ENCODE assay signal across 10 cellular contexts in the genomic region with DNA sequence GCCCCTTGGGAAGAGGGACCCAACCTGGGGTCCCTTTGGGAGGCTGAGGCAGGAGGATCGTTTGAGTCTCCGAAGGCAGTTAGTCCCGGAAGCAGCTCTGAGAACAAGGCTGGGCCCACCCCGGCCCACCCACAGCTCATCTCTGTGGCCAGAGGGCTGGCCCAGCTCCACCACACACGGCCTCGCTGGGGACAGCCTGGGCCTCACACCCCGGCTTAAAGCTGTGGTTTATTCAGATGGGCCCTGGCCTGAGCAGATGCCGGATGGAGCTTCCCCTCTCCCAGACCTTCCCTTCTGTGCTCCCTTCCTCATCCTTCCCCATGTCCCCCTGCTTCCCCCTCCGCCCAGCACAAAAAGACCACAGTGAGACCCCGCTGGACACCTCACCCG. TPM values are rescaled to one million over a fixed set of nuclear protein-coding genes. Genes with fewer than 3 reads are reported as not detected.
DNase-seq lines count a peak whose midpoint lies in the region; ATAC-seq, FAIRE-seq and TF ChIP-seq lines count a peak whose summit lies in the region.
"Had no signal": no experiment of that assay in that cellular context is flagged by ENCODE, and none has a peak within 500 bp of the region (broad histone marks: within the 10 kb centered on the region; RNA-seq: fewer than 3 reads in every experiment).

No MANE protein-coding gene starts in this region.

- no peak overlapping the region for H3K56ac ChIP-seq in H1 (replicated peaks; ENCODE audit: insufficient read length, low read depth, low read length)

- H3K23ac ChIP-seq in H1 (ENCODE audit: insufficient read length): no peak overlapping the region

- peak; percentile 6 for ATAC-seq in HCT116
- ATAC-seq in sciatic nerve: peak; percentile 33

- TF ChIP-seq EP300 in H1 (IDR thresholded peaks at IDR 0.05; ENCODE audit: borderline replicate concordance in 1 of 2, low read depth in 2 of 2, low read length in 2 of 2): no peak

- H2BK120ac ChIP-seq in H1 (replicated peaks; ENCODE audit: low read depth, low read length): no peak overlapping the region

- H2AFZ ChIP-seq in HCT116 (ENCODE audit: low read depth, low read length, poor library complexity, severe bottlenecking) (no peak overlapping the region), H1 (ENCODE audit: low read length) (no peak overlapping the region)

- H3K9me3 ChIP-seq in HCT116 (ENCODE audit: control insufficient read depth in 1 of 2, insufficient read depth in 1 of 2, low read depth in 1 of 2, low read length in 2 of 2) (no peaks in the 10 kb centered on the region), SJCRH30 (replicated peaks) (no peaks in the 10 kb centered on the region), H1 (ENCODE audit: insufficient read depth in 2 of 2, low read depth in 1 of 2, low read length in 1 of 2) (peaks cover 0 to 24% of the 10 kb centered on the region in 2 experiments; a peak in 2 of 4 replicates)

- peak overlapping the region; percentile 5 for H4K8ac ChIP-seq in H1 (ENCODE audit: extremely low read depth, insufficient read depth, low read length)

- RAD21 ChIA-PET in HCT116 (lab: Charles Lee; ENCODE audit: low non-redundant PET in 1 of 2, low total read pairs in 2 of 2, uncharacterized antibody in 2 of 2, unreplicated experiment in 2 of 2): interaction anchor here in 1 of 2 experiments (1.0 kb wide), 1 partner anchor 887 kb away, joined by 4 read pairs; no protein-coding TSS in a partner anchor

- no peak for TF ChIP-seq RAD21 in HCT116 (IDR thresholded peaks at IDR 0.05; ENCODE audit: low read depth)
- no peak for TF ChIP-seq RAD21 in H1 (IDR thresholded peaks at IDR 0.05 in 1 of 2, conservative IDR thresholded peaks at IDR 0.05 in 1 of 2; ENCODE audit: low read depth in 2 of 2, low read length in 2 of 2)

- no peaks in the 10 kb centered on the region for H3K27me3 ChIP-seq in HCT116 (ENCODE audit: insufficient read depth, low read length)
- peaks cover 4% of the 10 kb centered on the region; the same call in 1 of the 2 replicates for H3K27me3 ChIP-seq in SJCRH30
- no peaks in the 10 kb centered on the region for H3K27me3 ChIP-seq in H1 (replicated peaks in 1 of 4; ENCODE audit: control insufficient read depth in 3 of 4, extremely low read depth in 1 of 4, insufficient read depth in 3 of 4, low read length in 3 of 4)

- H3K36me3 ChIP-seq in HCT116 (ENCODE audit: control insufficient read depth in 1 of 2, insufficient read depth in 2 of 2, low read length in 2 of 2) (no peaks in the 10 kb centered on the region), SJCRH30 (no peaks in the 10 kb centered on the region), H1 (ENCODE audit: control insufficient read depth in 2 of 4, insufficient read depth in 4 of 4, low read length in 3 of 4) (no peaks in the 10 kb centered on the region)

- H3K9ac ChIP-seq in HCT116 (ENCODE audit: low read length) (no peak overlapping the region), H1 (replicated peaks in 1 of 4; ENCODE audit: extremely low read depth in 1 of 4, low read depth in 3 of 4, low read length in 3 of 4) (no peak overlapping the region)

- H3K4me3 ChIP-seq in HCT116 (replicated peaks in 1 of 2; ENCODE audit: low read depth in 1 of 2, low read length in 2 of 2) (no peak overlapping the region), SJCRH30 (peak overlapping the region; percentile 15; the same call in 1 of the 2 replicates), H1 (ENCODE audit: extremely low read depth in 1 of 4, insufficient read depth in 2 of 4, low read depth in 3 of 4, low read length in 4 of 4) (no peak overlapping the region)

- H3K4me2 ChIP-seq in HCT116 (ENCODE audit: low read length): no peak overlapping the region
- H3K4me2 ChIP-seq in H1 (ENCODE audit: insufficient read depth in 1 of 2, low read depth in 2 of 2, low read length in 2 of 2): no peak overlapping the region

- BruUV-seq in HCT116 (replicated peaks; lab: Mats Ljungman, UMichigan): no TSS peak

- POLR2A ChIA-PET in HCT116 (lab: Charles Lee) (no interaction called here), H1 (lab: Charles Lee; ENCODE audit: partially characterized antibody) (no interaction called here)

- TF ChIP-seq POLR2A in HCT116 (IDR thresholded peaks at IDR 0.05; ENCODE audit: borderline replicate concordance, extremely low read depth, insufficient read depth, insufficient read length) (no peak), H1 (IDR thresholded peaks at IDR 0.05; ENCODE audit: control extremely low read depth in 1 of 2, low read depth in 2 of 2, low read length in 2 of 2) (no peak)

- CTCF ChIA-PET in HCT116 (lab: Charles Lee) (interaction anchor here (0.8 to 1.6 kb wide), 5 partner anchors 10 to 277 kb away, joined by 3 to 10 read pairs (median 4); no protein-coding TSS in a partner anchor), H1 (lab: Charles Lee; ENCODE audit: partially characterized antibody) (interaction anchor here (0.6 to 2.1 kb wide), 52 partner anchors 9 to 281 kb away, joined by 3 to 24 read pairs (median 4); no protein-coding TSS in a partner anchor)

- H3K4ac ChIP-seq in H1 (replicated peaks; ENCODE audit: insufficient read length, low read depth, low read length): no peak overlapping the region

- no peak overlapping the region for H4K91ac ChIP-seq in H1 (replicated peaks; ENCODE audit: insufficient read length, low read length)

- H2BK20ac ChIP-seq in H1 (ENCODE audit: low read length): no peak overlapping the region

- no peak overlapping the region for H2BK12ac ChIP-seq in H1 (ENCODE audit: low read depth, low read length)

- no peaks in the 10 kb centered on the region for H3K23me2 ChIP-seq in H1 (ENCODE audit: low read depth, low read length)

- 92% methylated on average over 6 of the region's 11 CpGs; no CpG with 5 or more reads in 1 of the 2 experiments for WGBS in H1 (ENCODE audit: extremely low coverage in 1 of 2, insufficient coverage in 1 of 2, insufficient read length in 1 of 2, insufficient replicate concordance in 2 of 2, low coverage in 1 of 2, low lambda C conversion rate in 2 of 2, missing lambda C conversion rate in 1 of 2), 2 experiments

- H3K79me2 ChIP-seq in HCT116 (ENCODE audit: insufficient read depth, low read length) (no peaks in the 10 kb centered on the region), H1 (ENCODE audit: control insufficient read depth in 1 of 2, insufficient read depth in 2 of 2, low read length in 2 of 2) (no peaks in the 10 kb centered on the region)

- H3K79me1 ChIP-seq in H1 (ENCODE audit: low read depth, low read length): no peaks in the 10 kb centered on the region

- no peak overlapping the region for H4K5ac ChIP-seq in H1 (ENCODE audit: insufficient read length, low read depth, low read length)

- H2BK5ac ChIP-seq in H1 (ENCODE audit: low read depth, low read length): no peak overlapping the region

- no peak overlapping the region for H2BK15ac ChIP-seq in H1 (ENCODE audit: low read length)

- no peak overlapping the region for H3K27ac ChIP-seq in HCT116 (ENCODE audit: low read depth, low read length)
- peak overlapping the region; percentile 42 for H3K27ac ChIP-seq in SJCRH30
- H3K27ac ChIP-seq in H1 (ENCODE audit: low read depth, low read length): no peak overlapping the region

- intact Hi-C loops in HCT116 (cut with micrococcal nuclease) (loop anchor here (2.0 kb wide), 1 partner anchor 273 kb away; no protein-coding TSS in a partner anchor), sciatic nerve (cut with DNase I) (loop anchor here (5.0 kb wide), 1 partner anchor 272 kb away; no protein-coding TSS in a partner anchor)

- H2AK5ac ChIP-seq in H1 (ENCODE audit: low read depth, low read length): no peak overlapping the region

- H3K18ac ChIP-seq in H1 (ENCODE audit: extremely low read depth, low read length): no peak overlapping the region

- FAIRE-seq in H1 (lab: Jason Lieb, UNC): no peak
- FAIRE-seq: GM19239 had no signal

- DNase-seq in HCT116 (ENCODE audit: low read depth, low spot score): no peak
- peak; percentile 72 to 78 for DNase-seq in SJCRH30
- no peak for DNase-seq in H1 (ENCODE audit: low read depth in 1 of 2, low spot score in 2 of 2)
- no peak for DNase-seq in sciatic nerve (ENCODE audit: low spot score)
- no peak for DNase-seq in LoVo (ENCODE audit: low spot score)
- no peak for DNase-seq in AG08395 (ENCODE audit: low spot score)
- no peak for DNase-seq in NCI-H2081 (lab: John Stamatoyannopoulos, UW)
- DNase-seq: DMS153, SHP77 treated with DMSO at 0.1 percent for 48 hours had no signal

- no peaks in the 10 kb centered on the region for H3K9me2 ChIP-seq in HCT116 (ENCODE audit: insufficient read depth)

- no peak for TF ChIP-seq CTCF in HCT116 (IDR thresholded peaks at IDR 0.05 in 2 of 3, conservative IDR thresholded peaks at IDR 0.05 in 1 of 3; ENCODE audit: borderline replicate concordance in 1 of 3, insufficient read depth in 1 of 3, low read depth in 2 of 3, low read length in 2 of 3)
- no peak for TF ChIP-seq CTCF in H1 (IDR thresholded peaks at IDR 0.05; ENCODE audit: control extremely low read depth in 1 of 3, insufficient read depth in 1 of 3, low read depth in 1 of 3, low read length in 3 of 3)

- H3K4me1 ChIP-seq in HCT116 (ENCODE audit: control insufficient read depth in 1 of 2, insufficient read depth in 2 of 2, low read length in 2 of 2) (no peaks in the 10 kb centered on the region), SJCRH30 (peaks cover 8% of the 10 kb centered on the region), H1 (replicated peaks in 1 of 4; ENCODE audit: control insufficient read depth in 3 of 4, insufficient read depth in 4 of 4, low read length in 3 of 4) (no peaks in the 10 kb centered on the region)

- no peak overlapping the region for H3K14ac ChIP-seq in H1 (ENCODE audit: insufficient read length)

- H4K20me1 ChIP-seq in HCT116 (ENCODE audit: insufficient read depth) (no peaks in the 10 kb centered on the region), H1 (replicated peaks in 1 of 2; ENCODE audit: control insufficient read depth in 1 of 2, insufficient read depth in 2 of 2, low read length in 2 of 2) (peaks cover 0 to 5% of the 10 kb centered on the region in 2 experiments)

TF ChIP-seq in HCT116, 20 proteins besides CTCF, POLR2A, EP300 and RAD21 (continues in another document):
- TF ChIP-seq TCF7L2 (IDR thresholded peaks at IDR 0.05; ENCODE audit: borderline replicate concordance, extremely low read depth, insufficient read depth, insufficient read length): no peak

TF ChIP-seq in H1, 55 proteins besides CTCF, POLR2A, EP300 and RAD21 (continues in another document):
- no peak for TF ChIP-seq NRF1 (IDR thresholded peaks at IDR 0.05; ENCODE audit: low read depth, low read length)

RNA-seq across cellular contexts. Expression of a gene that starts 54.4 kb away (rescaled TPM):
- 1.1 TPM for total RNA-seq in HCT116 (2021; ENCODE audit: unreplicated experiment)
- 0.79 and 1.4 TPM in 2 replicates for polyA plus RNA-seq in HCT116 (2012)
- 0.13 and 0.51 TPM in 2 replicates for total RNA-seq in SJCRH30 (2014; rRNA removed; shearing (Covaris generic))
- 2.0 and 2.8 TPM in 2 replicates for total RNA-seq in H1 (2021; fragmentation: NEBNext Ultra II Directional; extraction: Animal tissue kit (Norgen Biotek cat#: 25700))
- 1.9 and 2.5 TPM in 2 replicates for polyA plus RNA-seq in H1 (2011; rRNA removed)
- 2.2 TPM for polyA plus RNA-seq in H1 (2011; cell fraction: cytosol; rRNA removed)
- polyA plus RNA-seq in H1 (2011; cell fraction: nucleus; rRNA removed): 3.8 TPM
- polyA plus RNA-seq in H1 (2012, experiment 1 of 2): 0.57 to 2.2 TPM (median 1.6 TPM) in 4 replicates
- 1.1 TPM for polyA plus RNA-seq in H1 (2012, experiment 2 of 2)
- polyA plus RNA-seq in H1 (2013, experiment 1 of 2): 1.4 TPM
- polyA plus RNA-seq in H1 (2013, experiment 2 of 2): 1.1 TPM
- 3.3 and 3.7 TPM in 2 replicates for polyA minus RNA-seq in H1 (2011; rRNA and poly(A)+ RNA removed)
- polyA minus RNA-seq in H1 (2011; cell fraction: cytosol; rRNA and poly(A)+ RNA removed): 1.3 TPM
- 2.3 TPM for polyA minus RNA-seq in H1 (2011; cell fraction: nucleus; rRNA and poly(A)+ RNA removed)
- 1.9 TPM for total RNA-seq in sciatic nerve

Comparison
In these comparisons a context has a peak if more than half of its experiments do, and no peak if none do; other contexts are left out.
1. DNase-seq: peak in SJCRH30 (2 of 2); none in HCT116 (single experiment), H1 (0 of 2), sciatic nerve (single experiment), LoVo (single experiment), AG08395 (single experiment) and NCI-H2081 (0 of 2).